In genomic region chr9:131545003-131545785, GRCh38 we compare ENCODE assay signal across 9 cellular contexts. TPM values are rescaled to one million over a fixed set of nuclear protein-coding genes. Genes with fewer than 3 reads are reported as not detected.
DNase-seq lines count a peak whose midpoint lies in the region; ATAC-seq lines count a peak whose summit lies in the region.
"Had no signal": no experiment of that assay in that cellular context is flagged by ENCODE, and none has a peak within 500 bp of the region (broad histone marks: within the 10 kb centered on the region; RNA-seq: fewer than 3 reads in every experiment).

Gene PRRT1B, plus strand, starts transcription at chr9:131545523. Its CDS starts 93 bp downstream, at chr9:131545616.

- ATAC-seq in naive B cell (ENCODE audit: low read depth in 2 of 2) (no peak), GM18517 (IDR thresholded peaks at IDR 0.05; ENCODE audit: unreplicated experiment) (no peak)

- H3K4me1 Mint-ChIP-seq in naive B cell, result peaks cover 5 to 14% (median 12%) of the 10 kb centered on the region in 3 donors
- peaks cover 7% of the 10 kb centered on the region for H3K4me1 Mint-ChIP-seq in activated T-helper 2 cell treated with anti-CD3 and anti-CD28 coated beads, Interferon-gamma antibody, Interleukin-2, Interleukin-4, amounts not matched to agents 10 μg/mL and 5 μg/mL and 100 μg/mL, durations not matched to agents 14 hours and 24 hours and 36 hours (ENCODE audit: low read depth)

- H3K27ac Mint-ChIP-seq in naive B cell, result no peak within 1 kb of the TSS
- no peak within 1 kb of the TSS for H3K27ac Mint-ChIP-seq in activated T-helper 2 cell treated with anti-CD3 and anti-CD28 coated beads, Interferon-gamma antibody, Interleukin-2, Interleukin-4, amounts not matched to agents 10 μg/mL and 5 μg/mL and 100 μg/mL, durations not matched to agents 14 hours and 24 hours and 36 hours

- peaks cover 41 to 56% (median 43%) of the 10 kb centered on the region in 3 donors for H3K27me3 Mint-ChIP-seq in naive B cell
- peaks cover 54% of the 10 kb centered on the region for H3K27me3 Mint-ChIP-seq in activated T-helper 2 cell treated with anti-CD3 and anti-CD28 coated beads, Interferon-gamma antibody, Interleukin-2, Interleukin-4, amounts not matched to agents 10 μg/mL and 5 μg/mL and 100 μg/mL, durations not matched to agents 14 hours and 24 hours and 36 hours (ENCODE audit: low read depth)

- peak within 1 kb of the TSS in 6 of 8 donors; percentile 30 to 74 (median 48) for H3K4me3 Mint-ChIP-seq in naive B cell
- no peak within 1 kb of the TSS for H3K4me3 Mint-ChIP-seq in activated T-helper 2 cell treated with anti-CD3 and anti-CD28 coated beads, Interferon-gamma antibody, Interleukin-2, Interleukin-4, amounts not matched to agents 10 μg/mL and 5 μg/mL and 100 μg/mL, durations not matched to agents 14 hours and 24 hours and 36 hours (ENCODE audit: low read depth)

- peak; percentile 98 for DNase-seq in COLO668 (lab: John Stamatoyannopoulos, UW; ENCODE audit: unreplicated experiment)
- peak; percentile 25 for DNase-seq in NCI-H1092 treated with DMSO at 0.1 percent for 48 hours (lab: John Stamatoyannopoulos, UW)
- peak; percentile 47 for DNase-seq in ecto neural progenitor cell (ENCODE audit: low spot score)
- no peak for DNase-seq in naive B cell
- no peak for DNase-seq in dedifferentiated amniotic fluid mesenchymal stem cell (ENCODE audit: extremely low spot score)
- DNase-seq in HCEC 1CT, result no peak
- no peak for DNase-seq in activated T-helper 2 cell treated with anti-CD3 and anti-CD28 coated beads, Interferon-gamma antibody, Interleukin-2, Interleukin-4, amounts not matched to agents 10 μg/mL and 5 μg/mL and 100 μg/mL, durations not matched to agents 14 hours and 24 hours and 36 hours (ENCODE audit: low spot score)
- DNase-seq: NK-92 treated with Interleukin-12 subunit alpha and Interleukin-12 subunit beta, amount 100 ng/mL, for 24 hours had no signal

- intact Hi-C loops in activated T-helper 2 cell treated with anti-CD3 and anti-CD28 coated beads, Interferon-gamma antibody, Interleukin-2, Interleukin-4, amounts not matched to agents 10 μg/mL and 5 μg/mL and 100 μg/mL, durations not matched to agents 14 hours and 24 hours and 36 hours (cut with micrococcal nuclease), result no loop called here

- peaks cover 7 to 37% of the 10 kb centered on the region in 2 donors for H3K36me3 Mint-ChIP-seq in naive B cell
- peaks cover 7% of the 10 kb centered on the region for H3K36me3 Mint-ChIP-seq in activated T-helper 2 cell treated with anti-CD3 and anti-CD28 coated beads, Interferon-gamma antibody, Interleukin-2, Interleukin-4, amounts not matched to agents 10 μg/mL and 5 μg/mL and 100 μg/mL, durations not matched to agents 14 hours and 24 hours and 36 hours (ENCODE audit: low read depth)

- H3K9me3 Mint-ChIP-seq in naive B cell, result peaks cover 16 to 51% (median 40%) of the 10 kb centered on the region in 7 donors
- peaks cover 19% of the 10 kb centered on the region for H3K9me3 Mint-ChIP-seq in activated T-helper 2 cell treated with anti-CD3 and anti-CD28 coated beads, Interferon-gamma antibody, Interleukin-2, Interleukin-4, amounts not matched to agents 10 μg/mL and 5 μg/mL and 100 μg/mL, durations not matched to agents 14 hours and 24 hours and 36 hours

RNA-seq across cellular contexts. Expression of gene PRRT1B, which starts in this region (rescaled TPM):
- not detected for polyA plus RNA-seq in naive B cell (ENCODE audit: low read depth in 6 of 6)
- total RNA-seq in activated T-helper 2 cell treated with anti-CD3 and anti-CD28 coated beads, Interferon-gamma antibody, Interleukin-2, Interleukin-4, amounts not matched to agents 10 μg/mL and 5 μg/mL and 100 μg/mL, durations not matched to agents 14 hours and 24 hours and 36 hours, result not detected in 2 replicates

Comparison
In these comparisons a context has a peak if more than half of its experiments do, and no peak if none do; other contexts are left out.
1. DNase-seq: peak in COLO668 (single experiment), NCI-H1092 treated with DMSO at 0.1 percent for 48 hours (single experiment) and ecto neural progenitor cell (single experiment); none in naive B cell (single experiment), dedifferentiated amniotic fluid mesenchymal stem cell (single experiment), HCEC 1CT (single experiment) and activated T-helper 2 cell treated with anti-CD3 and anti-CD28 coated beads, Interferon-gamma antibody, Interleukin-2, Interleukin-4, amounts not matched to agents 10 μg/mL and 5 μg/mL and 100 μg/mL, durations not matched to agents 14 hours and 24 hours and 36 hours (single experiment).